35 cellular contexts compared by ENCODE assay signal in genomic region chr22:24935771-24936483, GRCh38. TPM values are rescaled to one million over a fixed set of nuclear protein-coding genes. Genes with fewer than 3 reads are reported as not detected.
"Had no signal": no experiment of that assay in that cellular context is flagged by ENCODE, and none has a peak within 500 bp of the region (broad histone marks: within the 10 kb centered on the region; RNA-seq: fewer than 3 reads in every experiment).

No MANE protein-coding gene starts in this region.

- H3K4me2 ChIP-seq: neural progenitor cell, smooth muscle cell had no signal

- H3K27ac ChIP-seq: neural progenitor cell, ovary, parathyroid adenoma, psoas muscle, skin epidermis, spleen, suprapubic skin, testis, tibial artery, transverse colon, upper lobe of right lung, uterus had no signal

- H3K36me3 Mint-ChIP-seq: naive thymus-derived CD4-positive, alpha-beta T cell; neural progenitor cell; stimulated activated memory B cell treated with anti-CD40 and anti-IgM and Interleukin-4, amounts not matched to agents 10 μg/mL and 1 μg/mL and 100 μg/mL, for 72 hours; type B pancreatic cell had no signal

- H3K9me3 Mint-ChIP-seq: naive thymus-derived CD4-positive, alpha-beta T cell; nephron; neural progenitor cell; stimulated activated memory B cell treated with anti-CD40 and anti-IgM and Interleukin-4, amounts not matched to agents 10 μg/mL and 1 μg/mL and 100 μg/mL, for 72 hours; stimulated activated naive CD8-positive, alpha-beta T cell treated with anti-CD3 and anti-CD28 coated beads, Interleukin-15, amount 100 ng/mL, for 72 hours; type B pancreatic cell had no signal

- H3K27me3 ChIP-seq: neural progenitor cell, ovary, testis, tibial artery, upper lobe of right lung, uterus had no signal

- H3K4me1 Mint-ChIP-seq: naive thymus-derived CD4-positive, alpha-beta T cell; nephron; stimulated activated memory B cell treated with anti-CD40 and anti-IgM and Interleukin-4, amounts not matched to agents 10 μg/mL and 1 μg/mL and 100 μg/mL, for 72 hours; stimulated activated naive CD8-positive, alpha-beta T cell treated with anti-CD3 and anti-CD28 coated beads, Interleukin-15, amount 100 ng/mL, for 72 hours had no signal

- H2AFZ ChIP-seq: neural progenitor cell, parathyroid adenoma had no signal

- H3K9me3 ChIP-seq: ovary, psoas muscle, spleen, suprapubic skin, testis, tibial artery, transverse colon, upper lobe of right lung, uterus had no signal

- H3K36me3 ChIP-seq: neural progenitor cell, ovary, spleen, suprapubic skin, tibial artery, transverse colon, upper lobe of right lung, uterus had no signal

- ATAC-seq: naive thymus-derived CD4-positive, alpha-beta T cell; psoas muscle; right cardiac atrium; sciatic nerve; stimulated activated memory B cell treated with anti-CD40 and anti-IgM and Interleukin-4, amounts not matched to agents 10 μg/mL and 1 μg/mL and 100 μg/mL, for 72 hours; stimulated activated naive CD8-positive, alpha-beta T cell treated with anti-CD3 and anti-CD28 coated beads, Interleukin-15, amount 100 ng/mL, for 72 hours; stimulated activated naive CD8-positive, alpha-beta T cell treated with anti-CD3 and anti-CD28 coated beads, Interleukin-15, Interleukin-2, amounts not matched to agents 100 U/mL and 50 U/mL, for 24 hours; upper lobe of right lung had no signal

- H3K27me3 Mint-ChIP-seq: progenitor cell of endocrine pancreas; stimulated activated memory B cell treated with anti-CD40 and anti-IgM and Interleukin-4, amounts not matched to agents 10 μg/mL and 1 μg/mL and 100 μg/mL, for 72 hours had no signal

- H3K4me3 ChIP-seq: neural progenitor cell, ovary, psoas muscle, skin epidermis, smooth muscle cell, spleen, suprapubic skin, testis, tibial artery, transverse colon, upper lobe of right lung, uterus had no signal

- H3K4me3 Mint-ChIP-seq: naive thymus-derived CD4-positive, alpha-beta T cell; nephron; neural progenitor cell; stimulated activated memory B cell treated with anti-CD40 and anti-IgM and Interleukin-4, amounts not matched to agents 10 μg/mL and 1 μg/mL and 100 μg/mL, for 72 hours; stimulated activated naive CD8-positive, alpha-beta T cell treated with anti-CD3 and anti-CD28 coated beads, Interleukin-15, amount 100 ng/mL, for 72 hours; type B pancreatic cell had no signal

- DNase-seq: naive thymus-derived CD4-positive, alpha-beta T cell; occipital lobe; ovary; posterior cingulate gyrus; psoas muscle; right cardiac atrium; spleen; stimulated activated CD4-positive, alpha-beta T cell treated with anti-CD3 and anti-CD28 coated beads, Interleukin-12 subunit alpha, Interleukin-12 subunit beta, amount 100 ng/mL, for 4 hours; stimulated activated CD4-positive, alpha-beta T cell treated with anti-CD3 and anti-CD28 coated beads, Interleukin-1b, Interleukin-23, amount 100 ng/mL, for 48 hours; stimulated activated CD4-positive, alpha-beta T cell treated with anti-CD3 and anti-CD28 coated beads, Interleukin-4, amount 100 ng/mL, for 1 hour; stimulated activated CD4-positive, alpha-beta T cell treated with anti-CD3 and anti-CD28 coated beads, Interleukin-4, amount 100 ng/mL, for 4 hours; stimulated activated CD8-positive, alpha-beta memory T cell treated with anti-CD3 and anti-CD28 coated beads, Interleukin-4, amount 100 ng/mL, for 48 hours; stimulated activated naive CD4-positive, alpha-beta T cell; stimulated activated naive CD8-positive, alpha-beta T cell treated with anti-CD3 and anti-CD28 coated beads, Interleukin-15, amount 100 ng/mL, for 72 hours; stimulated activated naive CD8-positive, alpha-beta T cell treated with anti-CD3 and anti-CD28 coated beads, Interleukin-15, Interleukin-2, amounts not matched to agents 100 U/mL and 50 U/mL, for 24 hours; substantia nigra; testis; tibial artery; transverse colon; upper lobe of right lung; uterus had no signal

- H3K27ac Mint-ChIP-seq: naive thymus-derived CD4-positive, alpha-beta T cell; nephron; neural progenitor cell; progenitor cell of endocrine pancreas; stimulated activated memory B cell treated with anti-CD40 and anti-IgM and Interleukin-4, amounts not matched to agents 10 μg/mL and 1 μg/mL and 100 μg/mL, for 72 hours; stimulated activated naive CD8-positive, alpha-beta T cell treated with anti-CD3 and anti-CD28 coated beads, Interleukin-15, amount 100 ng/mL, for 72 hours; type B pancreatic cell had no signal

- H3K79me2 ChIP-seq: parathyroid adenoma had no signal

- H3K4me1 ChIP-seq: parathyroid adenoma, psoas muscle, spleen, testis, tibial artery, transverse colon, upper lobe of right lung, uterus had no signal

- H3K9ac ChIP-seq: neural progenitor cell, parathyroid adenoma had no signal

RNA-seq across cellular contexts. Expression of gene LHFPL7, which starts 10.6 kb away (rescaled TPM):
- total RNA-seq: naive thymus-derived CD4-positive, alpha-beta T cell; occipital lobe; osteoblast; progenitor cell of endocrine pancreas; psoas muscle; renal cortical epithelial cell; right cardiac atrium; sciatic nerve; smooth muscle cell; spleen; testis; transverse colon; upper lobe of right lung; urinary bladder had no signal
- polyA plus RNA-seq: naive thymus-derived CD4-positive, alpha-beta T cell; neural cell; ovary; psoas muscle; right cardiac atrium; smooth muscle cell; spleen; urinary bladder had no signal
